ENCODE assay signal across 10 cellular contexts in genomic region chr10:132506711-132507466, GRCh38. TPM values are rescaled to one million over a fixed set of nuclear protein-coding genes. Genes with fewer than 3 reads are reported as not detected.
DNase-seq lines count a peak whose midpoint lies in the region; ATAC-seq, FAIRE-seq and TF ChIP-seq lines count a peak whose summit lies in the region.
"Had no signal": no experiment of that assay in that cellular context is flagged by ENCODE, and none has a peak within 500 bp of the region (broad histone marks: within the 10 kb centered on the region; RNA-seq: fewer than 3 reads in every experiment).

No MANE protein-coding gene starts in this region.

- no peak for FAIRE-seq in RCC 7860 (lab: Jason Lieb, UNC)
- FAIRE-seq: G401.6 had no signal

- H3K27me3 ChIP-seq in left ventricle myocardium inferior (ENCODE audit: low read depth): no peaks in the 10 kb centered on the region

- peak overlapping the region; percentile 79 for H3K27ac ChIP-seq in left ventricle myocardium inferior (replicated peaks)

- H3K36me3 ChIP-seq in left ventricle myocardium inferior: no peaks in the 10 kb centered on the region

- no peak overlapping the region for H3K4me3 ChIP-seq in left ventricle myocardium inferior

- intact Hi-C loops in left ventricle myocardium inferior (cut with micrococcal nuclease): no loop called here

- DNase-seq in H4 (ENCODE audit: low spot score) (peak; percentile 35), amniotic stem cell (lab: John Stamatoyannopoulos, UW) (peak; percentile 26), left ventricle myocardium inferior (no peak), stromal cell of bone marrow (ENCODE audit: low read depth) (peak; percentile 68), RCC 7860 (ENCODE audit: low spot score) (no peak), NK-92 (lab: John Stamatoyannopoulos, UW; ENCODE audit: unreplicated experiment) (no peak)
- DNase-seq: NCI-H774, T1000 had no signal

- no peaks in the 10 kb centered on the region for H3K9me3 ChIP-seq in left ventricle myocardium inferior (replicated peaks)

- peaks cover 71% of the 10 kb centered on the region for H3K4me1 ChIP-seq in left ventricle myocardium inferior

- no peak for ATAC-seq in GM21381 (IDR thresholded peaks at IDR 0.05; ENCODE audit: unreplicated experiment)

- no peak for TF ChIP-seq CTCF in left ventricle myocardium inferior (IDR thresholded peaks at IDR 0.05; ENCODE audit: borderline replicate concordance)

RNA-seq across cellular contexts. Expression of gene INPP5A, which starts 30.7 kb away (rescaled TPM):
- 15.8 and 21.0 TPM in 2 replicates for total RNA-seq in H4 (2014; rRNA removed; shearing (Covaris generic))
- total RNA-seq in left ventricle myocardium inferior: 105 TPM

Comparison
In these comparisons a context has a peak if more than half of its experiments do, and no peak if none do; other contexts are left out.
1. DNase-seq: peak in H4 (single experiment), amniotic stem cell (single experiment) and stromal cell of bone marrow (single experiment); none in left ventricle myocardium inferior (single experiment), RCC 7860 (single experiment) and NK-92 (single experiment).